In the genomic region with DNA sequence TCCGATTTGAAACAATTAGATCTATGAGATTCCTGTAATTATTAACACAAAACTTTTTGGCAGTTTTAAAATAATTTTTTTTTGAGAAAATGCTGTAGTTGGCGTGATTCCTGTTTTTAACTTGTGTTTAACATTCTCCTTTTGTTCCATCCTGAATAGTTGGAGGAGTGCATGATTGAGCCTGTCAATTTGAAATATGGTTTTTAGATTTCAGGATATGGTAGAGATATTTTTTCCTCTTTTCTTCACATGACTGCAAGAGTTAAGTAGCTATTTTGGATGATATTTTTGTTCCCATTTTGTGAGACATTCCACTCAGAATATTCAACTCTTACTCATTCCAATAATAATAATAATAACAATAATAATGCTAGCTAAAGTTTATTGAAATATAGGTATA, we compare ENCODE assay signal across 3 cellular contexts.
TF ChIP-seq lines count a peak whose summit lies in the region.

No MANE protein-coding gene starts in this region.

TF ChIP-seq in SK-N-SH, 30 proteins besides CTCF, POLR2A, EP300 and RAD21 (continued from another document):
- TF ChIP-seq, protein P1, sequence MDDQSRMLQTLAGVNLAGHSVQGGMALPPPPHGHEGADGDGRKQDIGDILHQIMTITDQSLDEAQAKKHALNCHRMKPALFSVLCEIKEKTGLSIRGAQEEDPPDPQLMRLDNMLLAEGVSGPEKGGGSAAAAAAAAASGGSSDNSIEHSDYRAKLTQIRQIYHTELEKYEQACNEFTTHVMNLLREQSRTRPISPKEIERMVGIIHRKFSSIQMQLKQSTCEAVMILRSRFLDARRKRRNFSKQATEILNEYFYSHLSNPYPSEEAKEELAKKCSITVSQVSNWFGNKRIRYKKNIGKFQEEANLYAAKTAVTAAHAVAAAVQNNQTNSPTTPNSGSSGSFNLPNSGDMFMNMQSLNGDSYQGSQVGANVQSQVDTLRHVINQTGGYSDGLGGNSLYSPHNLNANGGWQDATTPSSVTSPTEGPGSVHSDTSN (IDR thresholded peaks at IDR 0.05): 0 out of 2 replicates have a peak, but pooled peaks have one; percentile 20
- no peak for TF ChIP-seq NFIC (IDR thresholded peaks at IDR 0.05; ENCODE audit: borderline replicate concordance)
TF ChIP-seq in SK-N-SH: peak in this region for 1.

TF ChIP-seq in SK-N-SH treated with all-trans-retinoic acid at 6 μM for 48 hours, 23 proteins besides CTCF, POLR2A, EP300 and RAD21 (continued from another document):
- TF ChIP-seq, protein P2, sequence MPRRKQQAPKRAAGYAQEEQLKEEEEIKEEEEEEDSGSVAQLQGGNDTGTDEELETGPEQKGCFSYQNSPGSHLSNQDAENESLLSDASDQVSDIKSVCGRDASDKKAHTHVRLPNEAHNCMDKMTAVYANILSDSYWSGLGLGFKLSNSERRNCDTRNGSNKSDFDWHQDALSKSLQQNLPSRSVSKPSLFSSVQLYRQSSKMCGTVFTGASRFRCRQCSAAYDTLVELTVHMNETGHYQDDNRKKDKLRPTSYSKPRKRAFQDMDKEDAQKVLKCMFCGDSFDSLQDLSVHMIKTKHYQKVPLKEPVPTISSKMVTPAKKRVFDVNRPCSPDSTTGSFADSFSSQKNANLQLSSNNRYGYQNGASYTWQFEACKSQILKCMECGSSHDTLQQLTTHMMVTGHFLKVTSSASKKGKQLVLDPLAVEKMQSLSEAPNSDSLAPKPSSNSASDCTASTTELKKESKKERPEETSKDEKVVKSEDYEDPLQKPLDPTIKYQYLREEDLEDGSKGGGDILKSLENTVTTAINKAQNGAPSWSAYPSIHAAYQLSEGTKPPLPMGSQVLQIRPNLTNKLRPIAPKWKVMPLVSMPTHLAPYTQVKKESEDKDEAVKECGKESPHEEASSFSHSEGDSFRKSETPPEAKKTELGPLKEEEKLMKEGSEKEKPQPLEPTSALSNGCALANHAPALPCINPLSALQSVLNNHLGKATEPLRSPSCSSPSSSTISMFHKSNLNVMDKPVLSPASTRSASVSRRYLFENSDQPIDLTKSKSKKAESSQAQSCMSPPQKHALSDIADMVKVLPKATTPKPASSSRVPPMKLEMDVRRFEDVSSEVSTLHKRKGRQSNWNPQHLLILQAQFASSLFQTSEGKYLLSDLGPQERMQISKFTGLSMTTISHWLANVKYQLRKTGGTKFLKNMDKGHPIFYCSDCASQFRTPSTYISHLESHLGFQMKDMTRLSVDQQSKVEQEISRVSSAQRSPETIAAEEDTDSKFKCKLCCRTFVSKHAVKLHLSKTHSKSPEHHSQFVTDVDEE (CRISPR knock-in tag; IDR thresholded peaks at IDR 0.05): no peak
- TF ChIP-seq ISL1 (CRISPR knock-in tag; IDR thresholded peaks at IDR 0.05) (no peak), ZNF8 (CRISPR knock-in tag; IDR thresholded peaks at IDR 0.05) (no peak), ESRRG (CRISPR knock-in tag; IDR thresholded peaks at IDR 0.05) (no peak), CSDC2 (CRISPR knock-in tag; IDR thresholded peaks at IDR 0.05) (no peak), SNAI2 (CRISPR knock-in tag; IDR thresholded peaks at IDR 0.05) (no peak), OSR1 (CRISPR knock-in tag; IDR thresholded peaks at IDR 0.05) (no peak), RARB (CRISPR knock-in tag; IDR thresholded peaks at IDR 0.05) (no peak)
- TF ChIP-seq, protein P3, sequence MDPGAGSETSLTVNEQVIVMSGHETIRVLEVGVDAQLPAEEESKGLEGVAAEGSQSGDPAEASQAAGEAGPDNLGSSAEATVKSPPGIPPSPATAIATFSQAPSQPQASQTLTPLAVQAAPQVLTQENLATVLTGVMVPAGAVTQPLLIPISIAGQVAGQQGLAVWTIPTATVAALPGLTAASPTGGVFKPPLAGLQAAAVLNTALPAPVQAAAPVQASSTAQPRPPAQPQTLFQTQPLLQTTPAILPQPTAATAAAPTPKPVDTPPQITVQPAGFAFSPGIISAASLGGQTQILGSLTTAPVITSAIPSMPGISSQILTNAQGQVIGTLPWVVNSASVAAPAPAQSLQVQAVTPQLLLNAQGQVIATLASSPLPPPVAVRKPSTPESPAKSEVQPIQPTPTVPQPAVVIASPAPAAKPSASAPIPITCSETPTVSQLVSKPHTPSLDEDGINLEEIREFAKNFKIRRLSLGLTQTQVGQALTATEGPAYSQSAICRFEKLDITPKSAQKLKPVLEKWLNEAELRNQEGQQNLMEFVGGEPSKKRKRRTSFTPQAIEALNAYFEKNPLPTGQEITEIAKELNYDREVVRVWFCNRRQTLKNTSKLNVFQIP (CRISPR knock-in tag; IDR thresholded peaks at IDR 0.05; ENCODE audit: borderline replicate concordance, low read depth): no peak
- TF ChIP-seq, protein P4, sequence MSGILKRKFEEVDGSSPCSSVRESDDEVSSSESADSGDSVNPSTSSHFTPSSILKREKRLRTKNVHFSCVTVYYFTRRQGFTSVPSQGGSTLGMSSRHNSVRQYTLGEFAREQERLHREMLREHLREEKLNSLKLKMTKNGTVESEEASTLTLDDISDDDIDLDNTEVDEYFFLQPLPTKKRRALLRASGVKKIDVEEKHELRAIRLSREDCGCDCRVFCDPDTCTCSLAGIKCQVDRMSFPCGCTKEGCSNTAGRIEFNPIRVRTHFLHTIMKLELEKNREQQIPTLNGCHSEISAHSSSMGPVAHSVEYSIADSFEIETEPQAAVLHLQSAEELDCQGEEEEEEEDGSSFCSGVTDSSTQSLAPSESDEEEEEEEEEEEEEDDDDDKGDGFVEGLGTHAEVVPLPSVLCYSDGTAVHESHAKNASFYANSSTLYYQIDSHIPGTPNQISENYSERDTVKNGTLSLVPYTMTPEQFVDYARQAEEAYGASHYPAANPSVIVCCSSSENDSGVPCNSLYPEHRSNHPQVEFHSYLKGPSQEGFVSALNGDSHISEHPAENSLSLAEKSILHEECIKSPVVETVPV (CRISPR knock-in tag; IDR thresholded peaks at IDR 0.05): no peak
- TF ChIP-seq, protein P5, sequence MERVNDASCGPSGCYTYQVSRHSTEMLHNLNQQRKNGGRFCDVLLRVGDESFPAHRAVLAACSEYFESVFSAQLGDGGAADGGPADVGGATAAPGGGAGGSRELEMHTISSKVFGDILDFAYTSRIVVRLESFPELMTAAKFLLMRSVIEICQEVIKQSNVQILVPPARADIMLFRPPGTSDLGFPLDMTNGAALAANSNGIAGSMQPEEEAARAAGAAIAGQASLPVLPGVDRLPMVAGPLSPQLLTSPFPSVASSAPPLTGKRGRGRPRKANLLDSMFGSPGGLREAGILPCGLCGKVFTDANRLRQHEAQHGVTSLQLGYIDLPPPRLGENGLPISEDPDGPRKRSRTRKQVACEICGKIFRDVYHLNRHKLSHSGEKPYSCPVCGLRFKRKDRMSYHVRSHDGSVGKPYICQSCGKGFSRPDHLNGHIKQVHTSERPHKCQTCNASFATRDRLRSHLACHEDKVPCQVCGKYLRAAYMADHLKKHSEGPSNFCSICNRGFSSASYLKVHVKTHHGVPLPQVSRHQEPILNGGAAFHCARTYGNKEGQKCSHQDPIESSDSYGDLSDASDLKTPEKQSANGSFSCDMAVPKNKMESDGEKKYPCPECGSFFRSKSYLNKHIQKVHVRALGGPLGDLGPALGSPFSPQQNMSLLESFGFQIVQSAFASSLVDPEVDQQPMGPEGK (CRISPR knock-in tag; IDR thresholded peaks at IDR 0.05; ENCODE audit: borderline replicate concordance): no peak
- TF ChIP-seq, protein P6, sequence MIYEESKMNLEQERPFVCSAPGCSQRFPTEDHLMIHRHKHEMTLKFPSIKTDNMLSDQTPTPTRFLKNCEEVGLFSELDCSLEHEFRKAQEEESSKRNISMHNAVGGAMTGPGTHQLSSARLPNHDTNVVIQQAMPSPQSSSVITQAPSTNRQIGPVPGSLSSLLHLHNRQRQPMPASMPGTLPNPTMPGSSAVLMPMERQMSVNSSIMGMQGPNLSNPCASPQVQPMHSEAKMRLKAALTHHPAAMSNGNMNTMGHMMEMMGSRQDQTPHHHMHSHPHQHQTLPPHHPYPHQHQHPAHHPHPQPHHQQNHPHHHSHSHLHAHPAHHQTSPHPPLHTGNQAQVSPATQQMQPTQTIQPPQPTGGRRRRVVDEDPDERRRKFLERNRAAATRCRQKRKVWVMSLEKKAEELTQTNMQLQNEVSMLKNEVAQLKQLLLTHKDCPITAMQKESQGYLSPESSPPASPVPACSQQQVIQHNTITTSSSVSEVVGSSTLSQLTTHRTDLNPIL (CRISPR knock-in tag; IDR thresholded peaks at IDR 0.05; ENCODE audit: low read depth): no peak

TF ChIP-seq in K562, 482 proteins besides CTCF, POLR2A, EP300 and RAD21 (continued from another document):
- TF ChIP-seq, protein P7, sequence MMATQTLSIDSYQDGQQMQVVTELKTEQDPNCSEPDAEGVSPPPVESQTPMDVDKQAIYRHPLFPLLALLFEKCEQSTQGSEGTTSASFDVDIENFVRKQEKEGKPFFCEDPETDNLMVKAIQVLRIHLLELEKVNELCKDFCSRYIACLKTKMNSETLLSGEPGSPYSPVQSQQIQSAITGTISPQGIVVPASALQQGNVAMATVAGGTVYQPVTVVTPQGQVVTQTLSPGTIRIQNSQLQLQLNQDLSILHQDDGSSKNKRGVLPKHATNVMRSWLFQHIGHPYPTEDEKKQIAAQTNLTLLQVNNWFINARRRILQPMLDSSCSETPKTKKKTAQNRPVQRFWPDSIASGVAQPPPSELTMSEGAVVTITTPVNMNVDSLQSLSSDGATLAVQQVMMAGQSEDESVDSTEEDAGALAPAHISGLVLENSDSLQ (IDR thresholded peaks at IDR 0.05): peak; percentile 70
- TF ChIP-seq SOX6 (IDR thresholded peaks at IDR 0.05): no peak
- TF ChIP-seq, protein P8, sequence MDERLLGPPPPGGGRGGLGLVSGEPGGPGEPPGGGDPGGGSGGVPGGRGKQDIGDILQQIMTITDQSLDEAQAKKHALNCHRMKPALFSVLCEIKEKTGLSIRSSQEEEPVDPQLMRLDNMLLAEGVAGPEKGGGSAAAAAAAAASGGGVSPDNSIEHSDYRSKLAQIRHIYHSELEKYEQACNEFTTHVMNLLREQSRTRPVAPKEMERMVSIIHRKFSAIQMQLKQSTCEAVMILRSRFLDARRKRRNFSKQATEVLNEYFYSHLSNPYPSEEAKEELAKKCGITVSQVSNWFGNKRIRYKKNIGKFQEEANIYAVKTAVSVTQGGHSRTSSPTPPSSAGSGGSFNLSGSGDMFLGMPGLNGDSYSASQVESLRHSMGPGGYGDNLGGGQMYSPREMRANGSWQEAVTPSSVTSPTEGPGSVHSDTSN (CRISPR knock-in tag; IDR thresholded peaks at IDR 0.05; ENCODE audit: low read depth): no peak
- TF ChIP-seq, protein P8 (tag; conservative IDR thresholded peaks at IDR 0.05; ENCODE audit: low read depth): peak; percentile 75
